24 cellular contexts compared by ENCODE assay signal in the genomic region with DNA sequence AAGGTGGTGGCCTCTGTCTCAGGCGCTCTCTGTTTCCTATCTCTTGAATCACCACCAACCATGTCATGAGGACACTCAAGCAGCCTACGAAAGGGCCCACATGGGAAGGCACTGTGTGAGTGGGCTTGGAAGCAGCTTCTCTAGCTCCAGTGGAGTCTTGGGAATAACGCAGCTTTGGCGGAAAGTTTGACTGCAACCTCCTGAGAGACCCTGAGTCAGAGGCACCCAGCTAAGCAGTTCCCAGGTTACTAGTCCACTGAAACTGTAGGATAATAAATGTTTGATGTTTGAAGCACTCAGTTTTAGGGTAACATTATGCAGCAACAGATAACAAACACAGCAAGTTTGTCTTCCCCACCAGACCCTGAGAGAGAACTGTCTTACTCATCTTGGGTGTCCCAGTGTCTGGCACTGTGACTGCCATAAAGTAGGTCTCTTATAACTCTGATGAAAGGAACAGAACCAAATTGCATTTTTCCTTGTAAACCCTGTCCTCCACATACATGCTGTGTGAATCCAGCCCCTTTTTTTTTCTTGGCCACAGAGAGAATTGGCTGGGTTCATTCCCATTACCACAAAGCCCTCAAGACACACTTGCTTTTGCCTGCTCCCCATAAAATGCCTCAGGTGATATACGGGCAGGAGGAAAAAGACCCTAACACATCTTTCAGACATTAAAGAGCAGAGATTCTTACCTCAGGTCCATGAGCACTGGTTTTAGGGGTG.
DNase-seq lines count a peak whose midpoint lies in the region; ATAC-seq and TF ChIP-seq lines count a peak whose summit lies in the region.
"Had no signal": no experiment of that assay in that cellular context is flagged by ENCODE, and none has a peak within 500 bp of the region (broad histone marks: within the 10 kb centered on the region; RNA-seq: fewer than 3 reads in every experiment).

No MANE protein-coding gene starts in this region.

- H3K4me1 ChIP-seq in muscle layer of duodenum (ENCODE audit: control insufficient read depth in 1 of 2, insufficient read depth in 2 of 2, low read length in 2 of 2) = no peaks in the 10 kb centered on the region
- H3K4me1 ChIP-seq: BLaER1 had no signal

- no peak overlapping the region for H3K9ac ChIP-seq in SK-N-MC (ENCODE audit: insufficient read length)
- H3K9ac ChIP-seq: BLaER1 had no signal

- H3K27ac Mint-ChIP-seq in T-cell = no peak overlapping the region
- H3K27ac Mint-ChIP-seq in activated naive CD8-positive, alpha-beta T cell treated with anti-CD3 and anti-CD28 coated beads for 36 hours = no peak overlapping the region
- H3K27ac Mint-ChIP-seq: activated CD4-positive, alpha-beta T cell treated with anti-CD3 and anti-CD28 coated beads, Interleukin-2, amount 10 ng/mL, durations not matched to agents 24 days and 14 days; H9; progenitor cell of endocrine pancreas had no signal

- H3K4me3 ChIP-seq in AG04450 (ENCODE audit: low read depth, low read length) = no peak overlapping the region
- H3K4me3 ChIP-seq in SK-N-MC = no peak overlapping the region
- H3K4me3 ChIP-seq in muscle layer of duodenum (ENCODE audit: low read depth in 1 of 2, low read length in 2 of 2) = no peak overlapping the region
- H3K4me3 ChIP-seq: A549, BLaER1, gastroesophageal sphincter, mucosa of descending colon, suprapubic skin had no signal

- ATAC-seq in T-cell (replicated peaks in 1 of 4) (no peak), GM18907 (IDR thresholded peaks at IDR 0.05; ENCODE audit: unreplicated experiment) (no peak)
- ATAC-seq: A549, mucosa of descending colon had no signal

- H3K9me3 ChIP-seq in AG04450 (ENCODE audit: control insufficient read depth, insufficient read depth, low read length) = no peaks in the 10 kb centered on the region
- no peaks in the 10 kb centered on the region for H3K9me3 ChIP-seq in SK-N-MC (ENCODE audit: low read depth, low read length)
- H3K9me3 ChIP-seq in muscle layer of duodenum (ENCODE audit: control insufficient read depth in 1 of 2, low read length in 2 of 2) = no peaks in the 10 kb centered on the region
- H3K9me3 ChIP-seq: A549, BLaER1, gastroesophageal sphincter, mucosa of descending colon, suprapubic skin had no signal

- no peak overlapping the region for H3K4me3 Mint-ChIP-seq in T-cell
- no peak overlapping the region for H3K4me3 Mint-ChIP-seq in activated naive CD8-positive, alpha-beta T cell treated with anti-CD3 and anti-CD28 coated beads for 36 hours
- H3K4me3 Mint-ChIP-seq: activated CD4-positive, alpha-beta T cell treated with anti-CD3 and anti-CD28 coated beads, Interleukin-2, amount 10 ng/mL, durations not matched to agents 24 days and 14 days; H9; neural crest cell had no signal

- H3K27me3 Mint-ChIP-seq in T-cell = peaks cover 14 to 15% of the 10 kb centered on the region in 2 donors
- H3K27me3 Mint-ChIP-seq in activated naive CD8-positive, alpha-beta T cell treated with anti-CD3 and anti-CD28 coated beads for 36 hours = peaks cover 3% of the 10 kb centered on the region

- H3K9me3 Mint-ChIP-seq in T-cell = peaks cover 0 to 4% (median 0%) of the 10 kb centered on the region in 3 donors
- no peaks in the 10 kb centered on the region for H3K9me3 Mint-ChIP-seq in activated naive CD8-positive, alpha-beta T cell treated with anti-CD3 and anti-CD28 coated beads for 36 hours
- H3K9me3 Mint-ChIP-seq: activated CD4-positive, alpha-beta T cell treated with anti-CD3 and anti-CD28 coated beads, Interleukin-2, amount 10 ng/mL, durations not matched to agents 24 days and 14 days; H9 had no signal

- DNase-seq in AG04450 (ENCODE audit: low read depth, low spot score) (no peak), SK-N-MC (ENCODE audit: low read depth, low spot score) (no peak), epithelial cell of prostate (ENCODE audit: low read depth, low spot score) (no peak), T-cell (no peak)
- no peak for DNase-seq in activated CD8-positive, alpha-beta memory T cell treated with anti-CD3 and anti-CD28 coated beads for 24 hours
- DNase-seq in activated naive CD8-positive, alpha-beta T cell treated with anti-CD3 and anti-CD28 coated beads for 36 hours = no peak
- DNase-seq: activated CD4-positive, alpha-beta T cell treated with anti-CD3 and anti-CD28 coated beads, Interleukin-2, amount 10 ng/mL, durations not matched to agents 24 days and 14 days; activated naive CD4-positive, alpha-beta T cell treated with anti-CD3 and anti-CD28 coated beads, Interleukin-2, amount 50 U/mL, for 16 hours; DMS79; H9; NCI-H1048; NCI-H187; NCI-H526 treated with DMSO at 0.1 percent for 48 hours had no signal

- H3K27me3 ChIP-seq in AG04450 (ENCODE audit: control insufficient read depth, insufficient read depth, low read length) (peaks cover 3% of the 10 kb centered on the region), muscle layer of duodenum (ENCODE audit: low read depth, low read length) (no peaks in the 10 kb centered on the region)
- H3K27me3 ChIP-seq: BLaER1, gastroesophageal sphincter, suprapubic skin had no signal

- no peaks in the 10 kb centered on the region for H3K36me3 Mint-ChIP-seq in T-cell
- H3K36me3 Mint-ChIP-seq in activated naive CD8-positive, alpha-beta T cell treated with anti-CD3 and anti-CD28 coated beads for 36 hours = peaks cover 2% of the 10 kb centered on the region

- no peaks in the 10 kb centered on the region for H3K36me3 ChIP-seq in SK-N-MC (ENCODE audit: insufficient read depth, low read length)
- no peaks in the 10 kb centered on the region for H3K36me3 ChIP-seq in muscle layer of duodenum (ENCODE audit: control insufficient read depth in 1 of 2, insufficient read depth in 2 of 2, low read length in 2 of 2)
- H3K36me3 ChIP-seq: BLaER1, gastroesophageal sphincter, suprapubic skin had no signal

- H3K27ac ChIP-seq in AG04450 (ENCODE audit: low read depth, low read length) (peak overlapping the region; percentile 53), SK-N-MC (peak overlapping the region; percentile 64; the same call in 1 of the 2 replicates), epithelial cell of prostate (peak overlapping the region; percentile 86), muscle layer of duodenum (ENCODE audit: low read length) (peak overlapping the region; percentile 2)
- H3K27ac ChIP-seq: BLaER1, HL-60, suprapubic skin, VCaP had no signal

- POLR2A ChIA-PET in AG04450 (lab: Yijun Ruan, JAX) (no interaction called here), T-cell (lab: Charles Lee) (no interaction called here)

- TF ChIP-seq CTCF in AG04450 (IDR thresholded peaks at IDR 0.05; ENCODE audit: low read depth, low read length) = no peak

- no peaks in the 10 kb centered on the region for H3K4me1 Mint-ChIP-seq in T-cell
- H3K4me1 Mint-ChIP-seq in activated naive CD8-positive, alpha-beta T cell treated with anti-CD3 and anti-CD28 coated beads for 36 hours = peaks cover 4% of the 10 kb centered on the region
- H3K4me1 Mint-ChIP-seq: activated CD4-positive, alpha-beta T cell treated with anti-CD3 and anti-CD28 coated beads, Interleukin-2, amount 10 ng/mL, durations not matched to agents 24 days and 14 days had no signal

- CTCF ChIA-PET in AG04450 (lab: Charles Lee) = interaction anchor here (1.0 kb wide), 1 partner anchor 122 kb away, joined by 3 read pairs; no protein-coding TSS in a partner anchor
- CTCF ChIA-PET in T-cell (lab: Charles Lee) = no interaction called here

Comparison
In these comparisons a context has a peak if more than half of its experiments do, and no peak if none do; other contexts are left out.
1. H3K27ac ChIP-seq: peak in every context shown above with its lines; median percentile 86 in epithelial cell of prostate; 64 in SK-N-MC; 53 in AG04450; 2 in muscle layer of duodenum.